Comparison of ENCODE assay signal across 8 cellular contexts in the genomic region with DNA sequence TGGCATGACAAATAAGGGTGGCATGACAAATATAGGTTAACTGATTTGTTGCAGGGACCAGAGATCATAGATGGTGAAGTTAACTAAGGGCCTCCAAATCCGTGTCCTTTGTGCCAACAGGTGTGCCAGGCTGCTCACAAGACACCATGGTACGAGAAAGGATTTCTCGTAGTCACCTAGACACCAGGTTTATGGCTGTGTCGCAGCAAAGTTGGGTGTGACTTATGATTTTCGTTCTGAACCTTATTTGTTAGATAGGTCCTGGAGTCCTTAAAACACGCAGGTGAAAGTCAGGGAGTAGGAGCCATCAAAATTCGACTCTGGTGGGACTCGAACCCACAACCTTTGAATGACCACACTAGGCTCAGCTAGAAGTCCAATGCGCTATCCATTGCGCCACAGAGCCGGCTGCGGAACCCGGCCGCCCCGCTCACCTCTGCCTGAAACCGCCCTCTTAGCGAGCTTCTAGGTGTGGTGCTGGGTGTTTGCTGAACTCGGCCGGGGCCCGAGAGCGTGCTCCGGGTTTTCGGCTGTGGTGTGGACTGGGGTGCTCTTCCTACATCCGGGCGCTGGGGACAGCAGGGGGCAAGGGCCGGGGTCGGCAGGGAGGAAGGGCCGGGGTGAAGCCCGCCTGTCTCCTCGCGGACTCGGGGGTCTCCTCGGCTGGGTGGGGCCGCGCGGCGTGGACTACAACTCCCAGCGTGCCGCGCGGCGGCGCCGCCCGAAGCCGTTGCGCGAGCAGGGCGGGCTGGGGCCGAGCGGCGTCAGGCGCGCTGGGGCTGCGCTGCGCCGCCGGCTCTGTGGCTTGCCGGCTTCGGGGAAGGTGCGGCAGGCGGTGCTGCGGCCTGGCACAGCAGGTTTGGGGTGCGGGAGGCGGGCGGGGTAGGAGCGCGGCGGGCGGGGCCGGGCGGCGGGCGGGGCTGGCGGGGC. TPM values are rescaled to one million over a fixed set of nuclear protein-coding genes. Genes with fewer than 3 reads are reported as not detected.
A peak's percentile ranks its signal among the peaks of the same experiment; 100 is the strongest.
DNase-seq lines count a peak whose midpoint lies in the region; ATAC-seq and TF ChIP-seq lines count a peak whose summit lies in the region.

A gene (plus strand): TSS at position 767 of the 930 bp plus-strand sequence. CDS start 2,606 bp downstream, outside the sequence.

- peak within 1 kb of the TSS; percentile 71 for H3K9ac ChIP-seq in DND-41 (ENCODE audit: low read depth, low read length)

- H3K9me3 ChIP-seq in DND-41 (ENCODE audit: insufficient read depth, low read length, severe bottlenecking), result no peaks in the 10 kb centered on the region
- H3K9me3 ChIP-seq in osteoblast (ENCODE audit: low read depth, low read length), result no peaks in the 10 kb centered on the region
- no peaks in the 10 kb centered on the region for H3K9me3 ChIP-seq in thoracic aorta

- H3K27ac Mint-ChIP-seq in activated naive CD4-positive, alpha-beta T cell treated with anti-CD3 and anti-CD28 coated beads, Interleukin-2, amount 50 U/mL, for 24 hours, result peak within 1 kb of the TSS; percentile 91

- no peaks in the 10 kb centered on the region for H3K9me3 Mint-ChIP-seq in activated naive CD4-positive, alpha-beta T cell treated with anti-CD3 and anti-CD28 coated beads, Interleukin-2, amount 50 U/mL, for 24 hours

- DNase-seq in DND-41, result peak; percentile 77
- DNase-seq in LoVo (ENCODE audit: low spot score), result peak; percentile 90
- peak; percentile 26 for DNase-seq in SKM-1 (lab: John Stamatoyannopoulos, UW; ENCODE audit: unreplicated experiment)
- DNase-seq in glomerular visceral epithelial cell (ENCODE audit: extremely low spot score), result peak; percentile 85
- peak; percentile 99 for DNase-seq in osteoblast (ENCODE audit: insufficient read length, low spot score, missing footprints)
- DNase-seq in thoracic aorta (ENCODE audit: low spot score), result no peak

- peaks cover 9% of the 10 kb centered on the region for H3K4me1 Mint-ChIP-seq in activated naive CD4-positive, alpha-beta T cell treated with anti-CD3 and anti-CD28 coated beads, Interleukin-2, amount 50 U/mL, for 24 hours

- H2AFZ ChIP-seq in DND-41 (ENCODE audit: low read depth, low read length) (peak within 1 kb of the TSS; percentile 91), osteoblast (ENCODE audit: low read length) (peak within 1 kb of the TSS; percentile 86)

- H3K4me3 Mint-ChIP-seq in activated naive CD4-positive, alpha-beta T cell treated with anti-CD3 and anti-CD28 coated beads, Interleukin-2, amount 50 U/mL, for 24 hours, result peak within 1 kb of the TSS; percentile 92

- H4K20me1 ChIP-seq in DND-41 (ENCODE audit: insufficient read depth, low read length), result no peaks in the 10 kb centered on the region
- no peaks in the 10 kb centered on the region for H4K20me1 ChIP-seq in osteoblast (ENCODE audit: insufficient read depth, low read length)

- H3K27ac ChIP-seq in DND-41 (ENCODE audit: low read length) (peak within 1 kb of the TSS; percentile 50), osteoblast (ENCODE audit: low read depth, low read length) (peak within 1 kb of the TSS; percentile 37), thoracic aorta (peak within 1 kb of the TSS; percentile 58)

- peaks cover 8% of the 10 kb centered on the region for H3K79me2 ChIP-seq in DND-41 (ENCODE audit: insufficient read depth, low read length)
- H3K79me2 ChIP-seq in osteoblast (ENCODE audit: insufficient read depth, low read length), result peaks cover 5% of the 10 kb centered on the region

- TF ChIP-seq CTCF in DND-41 (IDR thresholded peaks at IDR 0.05; ENCODE audit: borderline replicate concordance, extremely low read depth, low read length, poor library complexity, severe bottlenecking) (no peak), osteoblast (IDR thresholded peaks at IDR 0.05; ENCODE audit: extremely low read depth, low read depth, low read length) (no peak), thoracic aorta (IDR thresholded peaks at IDR 0.05) (no peak)

- no peaks in the 10 kb centered on the region for H3K36me3 Mint-ChIP-seq in activated naive CD4-positive, alpha-beta T cell treated with anti-CD3 and anti-CD28 coated beads, Interleukin-2, amount 50 U/mL, for 24 hours

- ATAC-seq in DND-41 (ENCODE audit: insufficient read depth, low read depth) (peak; percentile 92), GM21786 (IDR thresholded peaks at IDR 0.05; ENCODE audit: unreplicated experiment) (peak; percentile 83), thoracic aorta (ENCODE audit: insufficient number of reproducible peaks, low FRiP score, low read depth) (peak; percentile 58)

- H3K36me3 ChIP-seq in DND-41 (ENCODE audit: insufficient read depth, low read length) (peaks cover 24% of the 10 kb centered on the region), osteoblast (ENCODE audit: insufficient read depth, low read length) (peaks cover 20% of the 10 kb centered on the region), thoracic aorta (peaks cover 18% of the 10 kb centered on the region)

- peak within 1 kb of the TSS; percentile 93 for H3K4me2 ChIP-seq in DND-41 (ENCODE audit: insufficient read depth, low read length)
- peak within 1 kb of the TSS; percentile 87 for H3K4me2 ChIP-seq in osteoblast (ENCODE audit: insufficient read depth, low read length)

- no peaks in the 10 kb centered on the region for H3K27me3 Mint-ChIP-seq in activated naive CD4-positive, alpha-beta T cell treated with anti-CD3 and anti-CD28 coated beads, Interleukin-2, amount 50 U/mL, for 24 hours

- H3K27me3 ChIP-seq in DND-41 (ENCODE audit: insufficient read depth, low read length, poor library complexity) (no peaks in the 10 kb centered on the region), osteoblast (ENCODE audit: insufficient read depth, low read length) (no peaks in the 10 kb centered on the region), thoracic aorta (replicated peaks; ENCODE audit: insufficient read depth) (no peaks in the 10 kb centered on the region)

- H3K4me3 ChIP-seq in DND-41 (ENCODE audit: low read depth in 1 of 2, low read length in 2 of 2) (peak within 1 kb of the TSS; percentile 50 to 73; a peak in 3 of 4 replicates), osteoblast (ENCODE audit: insufficient read depth, low read length) (peak within 1 kb of the TSS; percentile 87), thoracic aorta (peak within 1 kb of the TSS; percentile 82)

- H3K4me1 ChIP-seq in DND-41 (ENCODE audit: insufficient read depth, low read length) (peaks cover 21% of the 10 kb centered on the region), osteoblast (ENCODE audit: insufficient read depth, low read length) (peaks cover 11% of the 10 kb centered on the region), thoracic aorta (ENCODE audit: control insufficient read depth in 1 of 2, low read depth in 2 of 2) (peaks cover 0 to 12% of the 10 kb centered on the region in 2 donors)

RNA-seq across cellular contexts. Expression of the gene that starts here (rescaled TPM):
- 21.4 and 23.0 TPM in 2 replicates for total RNA-seq in osteoblast
- 10 to 100 TPM; 20.9 to 36.8 TPM for total RNA-seq in thoracic aorta
